ENCODE assay signal across 18 cellular contexts in genomic region chr10:47225186-47225927, GRCh38.
A peak's percentile ranks its signal among the peaks of the same experiment; 100 is the strongest.
DNase-seq lines count a peak whose midpoint lies in the region; ATAC-seq, FAIRE-seq and TF ChIP-seq lines count a peak whose summit lies in the region.
"Had no signal": no experiment of that assay in that cellular context is flagged by ENCODE, and none has a peak within 500 bp of the region (broad histone marks: within the 10 kb centered on the region; RNA-seq: fewer than 3 reads in every experiment).

No MANE protein-coding gene starts in this region.

- POLR2A ChIA-PET in BJ (lab: Charles Lee) (no interaction called here), H1 (lab: Charles Lee; ENCODE audit: partially characterized antibody) (no interaction called here)

- TF ChIP-seq POLR2A in H1 (IDR thresholded peaks at IDR 0.05; ENCODE audit: control extremely low read depth in 1 of 2, low read depth in 2 of 2, low read length in 2 of 2) = no peak

- TF ChIP-seq RAD21 in Ishikawa (IDR thresholded peaks at IDR 0.05; ENCODE audit: low read depth) (peak; percentile 41), H1 (IDR thresholded peaks at IDR 0.05 in 1 of 2, conservative IDR thresholded peaks at IDR 0.05 in 1 of 2; ENCODE audit: low read depth in 2 of 2, low read length in 2 of 2) (peak; percentile 51 to 59)

- H3K9ac ChIP-seq in H1 (replicated peaks in 1 of 4; ENCODE audit: extremely low read depth in 1 of 4, low read depth in 3 of 4, low read length in 3 of 4) = no peak overlapping the region
- H3K9ac ChIP-seq: BLaER1 had no signal

- TF ChIP-seq EP300 in Ishikawa (IDR thresholded peaks at IDR 0.05; ENCODE audit: borderline replicate concordance) (no peak), H1 (IDR thresholded peaks at IDR 0.05; ENCODE audit: borderline replicate concordance in 1 of 2, low read depth in 2 of 2, low read length in 2 of 2) (no peak)

- H2BK20ac ChIP-seq in H1 (ENCODE audit: low read length) = no peak overlapping the region

- H2BK120ac ChIP-seq in H1 (replicated peaks; ENCODE audit: low read depth, low read length) = no peak overlapping the region

- no peak for ATAC-seq in activated CD8-positive, alpha-beta memory T cell treated with anti-CD3 and anti-CD28 coated beads, Interleukin-2, amount 10 ng/mL, durations not matched to agents 7 days and 5 days
- ATAC-seq in HG02870 (IDR thresholded peaks at IDR 0.05; ENCODE audit: unreplicated experiment) (no peak), HG03457 (IDR thresholded peaks at IDR 0.05; ENCODE audit: unreplicated experiment) (no peak)
- ATAC-seq: Panc1, Right ventricle myocardium inferior had no signal

- in situ Hi-C loops in brain microvascular endothelial cell (cut with HindIII; ENCODE audit: low pct_ligation_motif_present, low sequenced_read_pairs) = no loop called here

- CTCF ChIA-PET in activated CD8-positive, alpha-beta memory T cell treated with anti-CD3 and anti-CD28 coated beads, Interleukin-2, amount 10 ng/mL, durations not matched to agents 7 days and 5 days (lab: Charles Lee) = interaction anchor here (0.6 to 1.3 kb wide), 2 partner anchors 86 to 900 kb away, joined by 3 read pairs; no protein-coding TSS in a partner anchor
- CTCF ChIA-PET in BJ (lab: Yijun Ruan, JAX) = interaction anchor here (0.6 to 2.1 kb wide), 4 partner anchors 30 to 200 kb away, joined by 3 to 16 read pairs (median 10); no protein-coding TSS in a partner anchor
- CTCF ChIA-PET in H1 (lab: Charles Lee; ENCODE audit: partially characterized antibody) = interaction anchor here (0.7 to 2.1 kb wide), 12 partner anchors 9 to 194 kb away, joined by 3 to 7 read pairs (median 4); no protein-coding TSS in a partner anchor

- no peak overlapping the region for H3K18ac ChIP-seq in H1 (ENCODE audit: extremely low read depth, low read length)

- peak; percentile 27 for DNase-seq in activated CD8-positive, alpha-beta memory T cell treated with anti-CD3 and anti-CD28 coated beads, Interleukin-2, amount 10 ng/mL, durations not matched to agents 7 days and 5 days
- DNase-seq in activated CD8-positive, alpha-beta memory T cell treated with anti-CD3 and anti-CD28 coated beads, Interleukin-2, amount 50 U/mL, for 4 hours = no peak
- DNase-seq in BJ (ENCODE audit: low read depth) = no peak
- no peak for DNase-seq in H1 (ENCODE audit: low read depth in 1 of 2, low spot score in 2 of 2)
- no peak for DNase-seq in brain microvascular endothelial cell
- DNase-seq: DMS 273 treated with DMSO at 0.1 percent for 48 hours, H7, KBM-7, NCI-H1048, NCI-H1694, NCI-H510A treated with DMSO at 0.1 percent for 48 hours, NCI-H82 had no signal

- H4K91ac ChIP-seq in H1 (replicated peaks; ENCODE audit: insufficient read length, low read length) = no peak overlapping the region

- no peaks in the 10 kb centered on the region for H3K9me3 Mint-ChIP-seq in activated CD8-positive, alpha-beta memory T cell treated with anti-CD3 and anti-CD28 coated beads, Interleukin-2, amount 10 ng/mL, durations not matched to agents 7 days and 5 days (ENCODE audit: low read depth)

- no peak overlapping the region for H3K27ac Mint-ChIP-seq in activated CD8-positive, alpha-beta memory T cell treated with anti-CD3 and anti-CD28 coated beads, Interleukin-2, amount 10 ng/mL, durations not matched to agents 7 days and 5 days

- no peak overlapping the region for H2AK5ac ChIP-seq in H1 (ENCODE audit: low read depth, low read length)

- FAIRE-seq in H1 (lab: Jason Lieb, UNC) = no peak

- 0 out of 2 replicates have a peak, but pooled peaks have one; percentile 16 for TF ChIP-seq CTCF in BJ (IDR thresholded peaks at IDR 0.05; ENCODE audit: insufficient read depth, low read depth, low read length)
- peak; percentile 34 to 41 (median 37); a peak in 3 of 4 replicates for TF ChIP-seq CTCF in H1 (IDR thresholded peaks at IDR 0.05; ENCODE audit: control extremely low read depth in 1 of 3, insufficient read depth in 1 of 3, low read depth in 1 of 3, low read length in 3 of 3)
- TF ChIP-seq CTCF in brain microvascular endothelial cell (IDR thresholded peaks at IDR 0.05; ENCODE audit: low read depth, low read length, missing control alignments) = no peak

- H3K23me2 ChIP-seq in H1 (ENCODE audit: low read depth, low read length) = no peaks in the 10 kb centered on the region

- H3K4me1 ChIP-seq in H1 (replicated peaks in 1 of 4; ENCODE audit: control insufficient read depth in 3 of 4, insufficient read depth in 4 of 4, low read length in 3 of 4) = peaks cover 0 to 2% (median 0%) of the 10 kb centered on the region in 4 experiments; a peak in 1 of 7 replicates
- H3K4me1 ChIP-seq: BLaER1 had no signal

- H3K27me3 ChIP-seq in BJ (ENCODE audit: control insufficient read depth, insufficient read depth, low read length) (peaks cover 2% of the 10 kb centered on the region; the same call in 1 of the 2 replicates), H1 (replicated peaks in 1 of 4; ENCODE audit: control insufficient read depth in 3 of 4, extremely low read depth in 1 of 4, insufficient read depth in 3 of 4, low read length in 3 of 4) (no peaks in the 10 kb centered on the region), brain microvascular endothelial cell (replicated peaks) (no peaks in the 10 kb centered on the region)
- H3K27me3 ChIP-seq: BLaER1 had no signal

- no peaks in the 10 kb centered on the region for H3K27me3 Mint-ChIP-seq in activated CD8-positive, alpha-beta memory T cell treated with anti-CD3 and anti-CD28 coated beads, Interleukin-2, amount 10 ng/mL, durations not matched to agents 7 days and 5 days

- no peak overlapping the region; the same call in 1 of the 2 replicates for H4K8ac ChIP-seq in H1 (ENCODE audit: extremely low read depth, insufficient read depth, low read length)

- H3K79me1 ChIP-seq in H1 (ENCODE audit: low read depth, low read length) = no peaks in the 10 kb centered on the region

- no peak overlapping the region for H3K14ac ChIP-seq in H1 (ENCODE audit: insufficient read length)

- no peak overlapping the region for H2AFZ ChIP-seq in H1 (ENCODE audit: low read length)

- H3K56ac ChIP-seq in H1 (replicated peaks; ENCODE audit: insufficient read length, low read depth, low read length) = no peak overlapping the region

- no peak overlapping the region; a peak in 1 of 4 replicates for H3K4me2 ChIP-seq in H1 (ENCODE audit: insufficient read depth in 1 of 2, low read depth in 2 of 2, low read length in 2 of 2)
- H3K4me2 ChIP-seq: BLaER1 had no signal

- no peaks in the 10 kb centered on the region for H3K36me3 Mint-ChIP-seq in activated CD8-positive, alpha-beta memory T cell treated with anti-CD3 and anti-CD28 coated beads, Interleukin-2, amount 10 ng/mL, durations not matched to agents 7 days and 5 days

- no peak overlapping the region for H3K23ac ChIP-seq in H1 (ENCODE audit: insufficient read length)

- H3K4me3 ChIP-seq in BJ (ENCODE audit: low read depth, low read length) (no peak overlapping the region), H1 (ENCODE audit: extremely low read depth in 1 of 4, insufficient read depth in 2 of 4, low read depth in 3 of 4, low read length in 4 of 4) (no peak overlapping the region), brain microvascular endothelial cell (ENCODE audit: low read depth, low read length) (no peak overlapping the region)
- H3K4me3 ChIP-seq: BLaER1 had no signal

- H4K20me1 ChIP-seq in H1 (replicated peaks in 1 of 2; ENCODE audit: control insufficient read depth in 1 of 2, insufficient read depth in 2 of 2, low read length in 2 of 2) = no peaks in the 10 kb centered on the region
- H4K20me1 ChIP-seq: BLaER1 had no signal

- no peaks in the 10 kb centered on the region for H3K4me1 Mint-ChIP-seq in activated CD8-positive, alpha-beta memory T cell treated with anti-CD3 and anti-CD28 coated beads, Interleukin-2, amount 10 ng/mL, durations not matched to agents 7 days and 5 days

- H3K79me2 ChIP-seq in H1 (ENCODE audit: control insufficient read depth in 1 of 2, insufficient read depth in 2 of 2, low read length in 2 of 2) = no peaks in the 10 kb centered on the region

- WGBS in H1 (ENCODE audit: extremely low coverage in 1 of 2, insufficient coverage in 1 of 2, insufficient read length in 1 of 2, insufficient replicate concordance in 2 of 2, low coverage in 1 of 2, low lambda C conversion rate in 2 of 2, missing lambda C conversion rate in 1 of 2), 2 experiments = 81% methylated on average over 8 of the region's 8 CpGs; no CpG with 5 or more reads in 1 of the 2 experiments

- no peak overlapping the region for H3K4me3 Mint-ChIP-seq in activated CD8-positive, alpha-beta memory T cell treated with anti-CD3 and anti-CD28 coated beads, Interleukin-2, amount 10 ng/mL, durations not matched to agents 7 days and 5 days

- H2BK15ac ChIP-seq in H1 (ENCODE audit: low read length) = no peak overlapping the region

- no peak overlapping the region for H4K5ac ChIP-seq in H1 (ENCODE audit: insufficient read length, low read depth, low read length)

- H3K9me3 ChIP-seq in H1 (ENCODE audit: insufficient read depth in 2 of 2, low read depth in 1 of 2, low read length in 1 of 2) = peaks cover 0 to 3% of the 10 kb centered on the region in 2 experiments; a peak in 3 of 4 replicates
- H3K9me3 ChIP-seq: BLaER1 had no signal

- H2BK5ac ChIP-seq in H1 (ENCODE audit: low read depth, low read length) = no peak overlapping the region

- H3K36me3 ChIP-seq in BJ (ENCODE audit: control insufficient read depth, insufficient read depth, low read length) (no peaks in the 10 kb centered on the region), H1 (ENCODE audit: control insufficient read depth in 2 of 4, insufficient read depth in 4 of 4, low read length in 3 of 4) (no peaks in the 10 kb centered on the region), brain microvascular endothelial cell (replicated peaks) (no peaks in the 10 kb centered on the region)
- H3K36me3 ChIP-seq: BLaER1 had no signal

- H3K4ac ChIP-seq in H1 (replicated peaks; ENCODE audit: insufficient read length, low read depth, low read length) = no peak overlapping the region

- no peak overlapping the region for H2BK12ac ChIP-seq in H1 (ENCODE audit: low read depth, low read length)

- no peak overlapping the region for H3K27ac ChIP-seq in H1 (ENCODE audit: low read depth, low read length)
- no peak overlapping the region for H3K27ac ChIP-seq in brain microvascular endothelial cell
- H3K27ac ChIP-seq: BLaER1 had no signal

TF ChIP-seq in H1, 55 proteins besides CTCF, POLR2A, EP300 and RAD21:
- TF ChIP-seq TCF12 (IDR thresholded peaks at IDR 0.05; ENCODE audit: low read depth, low read length) (no peak), ZNF274 (IDR thresholded peaks at IDR 0.05; ENCODE audit: borderline replicate concordance, extremely low read depth, low read length) (no peak), POU5F1 (IDR thresholded peaks at IDR 0.05; ENCODE audit: low read depth, low read length) (no peak), TEAD4 (IDR thresholded peaks at IDR 0.05; ENCODE audit: low read depth, low read length) (no peak), FOSL1 (IDR thresholded peaks at IDR 0.05; ENCODE audit: insufficient read depth, low read depth, low read length) (no peak)
